11 cellular contexts compared by ENCODE assay signal in the genomic region with DNA sequence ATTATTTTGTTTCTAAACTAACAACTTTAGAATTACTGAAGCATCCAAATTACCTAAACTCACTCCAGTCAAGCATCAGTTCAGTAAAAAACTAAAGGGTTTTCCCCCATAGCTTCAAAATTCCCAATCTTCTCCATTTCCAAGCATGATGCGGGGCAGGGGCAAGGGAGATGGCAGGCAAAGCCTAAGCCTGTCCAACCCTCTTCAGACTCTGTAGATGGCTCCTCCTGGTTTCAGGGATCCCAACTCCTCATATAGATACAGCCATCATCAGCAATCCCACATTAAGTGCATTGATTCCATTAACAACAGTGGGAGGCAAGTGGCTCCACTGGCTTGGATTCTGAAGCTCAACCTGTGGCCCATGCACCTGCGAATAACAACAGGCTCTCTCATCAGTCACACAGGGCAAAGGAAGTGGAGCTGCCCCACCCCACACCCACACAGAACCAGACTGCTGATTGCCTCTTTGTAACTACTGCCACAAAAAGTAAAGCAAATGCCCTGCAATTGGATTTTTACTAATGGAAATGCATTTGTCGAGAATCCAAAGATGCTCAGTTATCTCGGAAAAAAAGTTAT. TPM values are rescaled to one million over a fixed set of nuclear protein-coding genes. Genes with fewer than 3 reads are reported as not detected.
DNase-seq lines count a peak whose midpoint lies in the region; ATAC-seq and TF ChIP-seq lines count a peak whose summit lies in the region.
"Had no signal": no experiment of that assay in that cellular context is flagged by ENCODE, and none has a peak within 500 bp of the region (broad histone marks: within the 10 kb centered on the region; RNA-seq: fewer than 3 reads in every experiment).

No MANE protein-coding gene starts in this region.

- peaks cover 6% of the 10 kb centered on the region for H3K4me1 Mint-ChIP-seq in MCF 10A (ENCODE audit: insufficient read depth, unreplicated experiment)
- H3K4me1 Mint-ChIP-seq in activated T-cell treated with anti-CD3 and anti-CD28 coated beads, Interleukin-2, amount 50 U/mL, for 24 hours (ENCODE audit: low read depth) = peaks cover 62% of the 10 kb centered on the region

- H3K4me3 Mint-ChIP-seq in MCF 10A (ENCODE audit: unreplicated experiment) = no peak overlapping the region
- peak overlapping the region; percentile 15 for H3K4me3 Mint-ChIP-seq in activated T-cell treated with anti-CD3 and anti-CD28 coated beads, Interleukin-2, amount 50 U/mL, for 24 hours

- peak; percentile 82 for ATAC-seq in left colon

- DNase-seq in MCF 10A (ENCODE audit: unreplicated experiment) (peak; percentile 24), breast epithelium (ENCODE audit: low spot score in 2 of 2) (no peak), left colon (peak; percentile 41 to 45), NCI-H1048 (lab: John Stamatoyannopoulos, UW) (no peak), GF-D8 (lab: John Stamatoyannopoulos, UW) (no peak), G401 (ENCODE audit: low spot score) (no peak), dedifferentiated amniotic fluid mesenchymal stem cell (ENCODE audit: extremely low spot score) (no peak)
- peak; percentile 54 for DNase-seq in activated T-cell treated with anti-CD3 and anti-CD28 coated beads, Interleukin-2, amount 50 U/mL, for 24 hours
- DNase-seq: NCI-H345, testis had no signal

- H3K36me3 ChIP-seq in breast epithelium = no peaks in the 10 kb centered on the region
- H3K36me3 ChIP-seq: HAP-1 had no signal

- TF ChIP-seq CTCF in MCF 10A (IDR thresholded peaks at IDR 0.05; ENCODE audit: unreplicated experiment) (no peak), breast epithelium (IDR thresholded peaks at IDR 0.05) (no peak)

- BruUV-seq in MCF 10A (replicated peaks; lab: Mats Ljungman, UMichigan) = no TSS peak

- H3K4me3 ChIP-seq in breast epithelium = no peak overlapping the region
- H3K4me3 ChIP-seq: HAP-1, testis had no signal

- H3K36me3 Mint-ChIP-seq in MCF 10A (ENCODE audit: insufficient read depth, unreplicated experiment) = no peaks in the 10 kb centered on the region
- no peaks in the 10 kb centered on the region for H3K36me3 Mint-ChIP-seq in activated T-cell treated with anti-CD3 and anti-CD28 coated beads, Interleukin-2, amount 50 U/mL, for 24 hours (ENCODE audit: low read depth)

- no peak for TF ChIP-seq POLR2A in breast epithelium (IDR thresholded peaks at IDR 0.05)

- no peak overlapping the region for H3K27ac Mint-ChIP-seq in MCF 10A (ENCODE audit: low read depth, unreplicated experiment)
- peak overlapping the region; percentile 71 for H3K27ac Mint-ChIP-seq in activated T-cell treated with anti-CD3 and anti-CD28 coated beads, Interleukin-2, amount 50 U/mL, for 24 hours

- in situ Hi-C loops in G401 (cut with HindIII; ENCODE audit: low sequenced_read_pairs) = no loop called here

- no peaks in the 10 kb centered on the region for H3K9me3 ChIP-seq in breast epithelium
- H3K9me3 ChIP-seq: HAP-1, testis had no signal

- H3K27me3 ChIP-seq in breast epithelium = no peaks in the 10 kb centered on the region
- H3K27me3 ChIP-seq: testis had no signal

- POLR2A ChIA-PET in MCF 10A (lab: Yijun Ruan, JAX) = interaction anchor here (0.6 to 4.3 kb wide), 3 partner anchors 9 to 51 kb away, joined by 3 to 25 read pairs (median 3); a partner anchor contains a TSS

- no peaks in the 10 kb centered on the region for H3K9me3 Mint-ChIP-seq in MCF 10A (ENCODE audit: unreplicated experiment)
- no peaks in the 10 kb centered on the region for H3K9me3 Mint-ChIP-seq in activated T-cell treated with anti-CD3 and anti-CD28 coated beads, Interleukin-2, amount 50 U/mL, for 24 hours

- no peaks in the 10 kb centered on the region for H3K4me1 ChIP-seq in breast epithelium

- intact Hi-C loops in MCF 10A (cut with micrococcal nuclease) (no loop called here), breast epithelium (cut with DNase I; ENCODE audit: low total_unique reads) (no loop called here), left colon (cut with DNase I, micrococcal nuclease) (no loop called here)

- no peaks in the 10 kb centered on the region for H3K27me3 Mint-ChIP-seq in MCF 10A (ENCODE audit: insufficient read depth, unreplicated experiment)
- no peaks in the 10 kb centered on the region for H3K27me3 Mint-ChIP-seq in activated T-cell treated with anti-CD3 and anti-CD28 coated beads, Interleukin-2, amount 50 U/mL, for 24 hours

- CTCF ChIA-PET in MCF 10A (lab: Yijun Ruan, JAX) = no interaction called here

- H3K27ac ChIP-seq in breast epithelium = no peak overlapping the region
- H3K27ac ChIP-seq: testis had no signal

RNA-seq across cellular contexts. Expression of a gene that starts 14.9 kb away (rescaled TPM):
- total RNA-seq in MCF 10A (2022) (11.5 and 11.8 TPM in 2 replicates), breast epithelium (10 to 100 TPM; 17.9 to 35.1 (median 30.2) TPM), left colon (10 to 100 TPM; 18.8 to 32.0 TPM)
- total RNA-seq in G401 (2014; rRNA removed; shearing (Covaris generic)) = 1.2 and 3.6 TPM in 2 replicates

Comparison
In these comparisons a context has a peak if more than half of its experiments do, and no peak if none do; other contexts are left out.
1. DNase-seq: peak in MCF 10A (single experiment), activated T-cell treated with anti-CD3 and anti-CD28 coated beads, Interleukin-2, amount 50 U/mL, for 24 hours (single experiment) and left colon (2 of 2); none in breast epithelium (0 of 2), NCI-H1048 (single experiment), GF-D8 (single experiment), G401 (single experiment) and dedifferentiated amniotic fluid mesenchymal stem cell (single experiment).